22 cellular contexts compared by ENCODE assay signal in the genomic region with DNA sequence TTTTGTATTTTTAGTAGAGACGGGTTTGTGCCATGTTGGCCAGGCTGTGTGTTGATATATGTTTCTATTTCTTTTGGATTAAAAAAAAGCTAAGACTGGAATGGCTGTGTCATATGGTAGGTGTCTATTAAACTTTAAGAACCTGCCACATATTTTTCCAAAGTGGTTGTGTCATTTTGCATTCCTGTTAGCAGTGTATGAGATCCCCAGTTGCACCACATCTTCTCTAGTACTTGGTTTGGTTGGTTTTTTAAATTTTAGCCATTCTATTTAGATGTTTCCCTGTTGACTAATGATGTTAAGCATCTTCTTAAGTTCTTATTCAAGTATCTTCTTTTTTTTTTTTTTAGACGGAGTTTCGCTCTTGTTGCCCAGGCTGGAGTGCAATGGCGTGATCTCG.
"Had no signal": no experiment of that assay in that cellular context is flagged by ENCODE, and none has a peak within 500 bp of the region (broad histone marks: within the 10 kb centered on the region; RNA-seq: fewer than 3 reads in every experiment).

No MANE protein-coding gene starts in this region.

- H3K4me1 ChIP-seq: gastrocnemius medialis, heart left ventricle, parathyroid adenoma, right lobe of liver, suprapubic skin, transverse colon, vagina had no signal

- H3K9me3 ChIP-seq: gastrocnemius medialis, heart left ventricle, neutrophil, right lobe of liver, suprapubic skin, transverse colon, vagina had no signal

- H3K36me3 ChIP-seq: gastrocnemius medialis, heart left ventricle, neutrophil, right lobe of liver, suprapubic skin, transverse colon, vagina had no signal

- H3K4me3 ChIP-seq: gastrocnemius medialis, heart left ventricle, hepatocyte, lung, right lobe of liver, smooth muscle cell, suprapubic skin, transverse colon, vagina had no signal

- H3K9ac ChIP-seq: parathyroid adenoma had no signal

- DNase-seq: effector CD8-positive, alpha-beta T cell; endodermal cell; foreskin fibroblast; gastrocnemius medialis; heart left ventricle; kidney; natural killer cell; right lobe of liver; stimulated activated CD4-positive, alpha-beta T cell treated with anti-CD3 and anti-CD28 coated beads, Interleukin-12 subunit alpha, Interleukin-12 subunit beta, amount 100 ng/mL, for 4 hours; stimulated activated CD4-positive, alpha-beta T cell treated with anti-CD3 and anti-CD28 coated beads, Interleukin-1b, Interleukin-23, amount 100 ng/mL, for 48 hours; stimulated activated CD4-positive, alpha-beta T cell treated with anti-CD3 and anti-CD28 coated beads, Interleukin-4, amount 100 ng/mL, for 1 hour; stimulated activated CD8-positive, alpha-beta memory T cell treated with anti-CD3 and anti-CD28 coated beads, Interleukin-4, amount 100 ng/mL, for 48 hours; stimulated activated naive CD4-positive, alpha-beta T cell; stimulated activated naive CD8-positive, alpha-beta T cell treated with anti-CD3 and anti-CD28 coated beads, Interleukin-15, amount 100 ng/mL, for 72 hours; transverse colon had no signal

- H3K79me2 ChIP-seq: hepatocyte, parathyroid adenoma had no signal

- H3K4me2 ChIP-seq: hepatocyte, smooth muscle cell had no signal

- H3K27me3 ChIP-seq: gastrocnemius medialis, heart left ventricle, hepatocyte, neutrophil, right lobe of liver, suprapubic skin, transverse colon, vagina had no signal

- H2AFZ ChIP-seq: hepatocyte, parathyroid adenoma had no signal

- H3K27ac ChIP-seq: gastrocnemius medialis, heart left ventricle, hepatocyte, neutrophil, parathyroid adenoma, right lobe of liver, suprapubic skin, transverse colon, vagina had no signal
